Comparison of ENCODE assay signal across 11 cellular contexts in the genomic region with DNA sequence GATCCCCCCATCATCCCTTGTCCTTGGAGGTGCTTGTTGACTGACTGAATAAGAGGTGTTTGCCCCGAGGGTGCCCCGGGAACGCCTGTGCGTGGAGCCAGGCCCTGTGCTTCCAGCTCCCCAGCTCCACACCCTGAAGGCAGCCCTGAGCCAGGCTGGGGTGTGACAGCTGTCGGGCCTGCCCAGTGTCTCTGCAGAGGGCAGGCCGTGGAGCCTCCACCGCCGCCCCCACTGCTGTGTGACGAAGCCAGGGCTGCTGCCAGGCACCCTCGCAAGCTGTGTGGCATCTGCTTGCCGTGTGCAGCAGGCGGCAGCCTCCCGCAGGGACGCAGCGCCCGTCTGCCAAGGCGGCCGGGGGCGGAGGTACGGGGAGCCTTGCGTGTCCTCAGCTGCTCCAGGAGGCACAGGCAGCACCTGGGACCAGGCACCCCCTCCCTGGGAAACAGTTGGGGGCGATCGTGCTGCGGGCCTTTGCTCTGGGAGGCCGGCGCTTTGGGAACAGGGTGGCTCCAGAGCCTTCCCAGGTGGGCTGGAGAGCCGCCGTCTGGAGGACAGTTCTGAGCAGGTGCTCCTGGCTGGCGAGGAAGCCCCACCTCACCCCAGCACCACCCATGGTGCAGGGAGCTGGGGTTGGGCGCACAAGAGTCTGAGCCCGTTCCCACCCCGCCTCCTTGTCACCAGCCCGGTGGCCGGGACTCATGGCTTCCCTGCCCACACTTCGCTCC.
DNase-seq lines count a peak whose midpoint lies in the region; ATAC-seq lines count a peak whose summit lies in the region.
"Had no signal": no experiment of that assay in that cellular context is flagged by ENCODE, and none has a peak within 500 bp of the region (broad histone marks: within the 10 kb centered on the region; RNA-seq: fewer than 3 reads in every experiment).

No MANE protein-coding gene starts in this region.

- peak; percentile 54 for DNase-seq in HPDE6-E6E7 (ENCODE audit: extremely low spot score)
- DNase-seq in NCI-H524 treated with DMSO at 0.1 percent for 48 hours (lab: John Stamatoyannopoulos, UW), result peak; percentile 75
- DNase-seq in head of caudate nucleus, result peak in 40 of 42 donors; percentile 40 to 89 (median 72)
- DNase-seq in retina, result peak; percentile 47
- DNase-seq in stimulated activated CD4-positive, alpha-beta T cell treated with anti-CD3 and anti-CD28 coated beads, Interleukin-12 subunit alpha, Interleukin-12 subunit beta, amount 100 ng/mL, for 4 hours, result no peak
- DNase-seq in activated gamma-delta T cell (lab: John Stamatoyannopoulos, UW), result no peak
- no peak for DNase-seq in HCEC 1CT
- DNase-seq: activated CD4-positive, alpha-beta T cell treated with anti-CD3 and anti-CD28 coated beads, Interleukin-2, amount 50 U/mL, for 1 hour; MM.1S; naive thymus-derived CD8-positive, alpha-beta T cell had no signal

- intact Hi-C loops in head of caudate nucleus (cut with DNase I), result no loop called here

- no peak for ATAC-seq in HG03175 (IDR thresholded peaks at IDR 0.05; ENCODE audit: unreplicated experiment)
- ATAC-seq: naive thymus-derived CD8-positive, alpha-beta T cell had no signal

Comparison
In these comparisons a context has a peak if more than half of its experiments do, and no peak if none do; other contexts are left out.
1. DNase-seq: peak in HPDE6-E6E7 (single experiment), NCI-H524 treated with DMSO at 0.1 percent for 48 hours (single experiment), head of caudate nucleus (40 of 42) and retina (single experiment); none in stimulated activated CD4-positive, alpha-beta T cell treated with anti-CD3 and anti-CD28 coated beads, Interleukin-12 subunit alpha, Interleukin-12 subunit beta, amount 100 ng/mL, for 4 hours (single experiment), activated gamma-delta T cell (single experiment) and HCEC 1CT (single experiment).